Comparison of ENCODE assay signal across 22 cellular contexts in the genomic region with DNA sequence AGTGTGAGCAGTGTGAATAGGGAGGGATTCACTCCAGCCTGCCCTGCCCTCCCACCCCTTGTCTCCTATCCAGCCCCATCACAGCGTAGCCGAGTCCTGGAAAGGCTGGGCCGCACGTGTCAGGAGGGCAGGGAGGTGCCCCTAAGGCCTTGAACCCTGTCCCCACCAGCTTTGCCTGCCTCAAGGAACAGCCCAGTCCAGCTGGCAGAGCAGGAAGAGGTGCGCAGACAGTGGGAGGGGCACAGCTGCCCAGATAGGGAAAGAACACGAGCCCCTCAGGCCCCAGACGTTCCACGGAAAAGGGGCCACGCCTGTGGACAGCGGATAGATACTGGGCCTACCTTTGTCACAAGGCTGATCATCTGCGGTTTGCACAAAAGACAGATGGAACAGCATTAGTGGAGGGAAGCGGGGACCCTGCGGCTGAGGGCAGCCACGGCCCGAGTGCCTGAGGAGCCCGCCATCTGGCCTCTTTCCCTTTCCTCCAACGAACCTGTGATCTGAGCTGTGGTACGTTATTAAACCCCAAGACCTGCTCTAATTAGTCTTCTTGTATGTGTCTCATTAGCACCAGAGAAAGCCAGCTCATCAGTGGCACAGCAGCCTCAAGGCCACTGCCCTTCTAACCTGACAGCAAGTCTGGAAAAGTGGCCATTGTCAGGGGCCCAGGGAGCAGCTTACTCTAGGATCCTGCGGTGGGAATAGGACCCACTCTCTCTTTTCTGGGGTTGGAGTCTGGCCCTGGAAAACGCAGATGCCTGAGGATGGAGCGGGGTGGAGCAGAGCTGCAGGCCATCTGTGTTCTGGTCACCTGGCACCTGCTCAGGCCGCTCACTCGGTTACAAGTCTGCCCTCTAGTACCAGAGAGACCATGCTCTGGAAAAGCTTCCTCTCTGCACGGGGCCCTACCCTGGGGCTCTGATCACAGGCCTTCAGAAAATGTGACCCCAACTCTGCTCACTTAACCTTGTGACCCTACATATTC. TPM values are rescaled to one million over a fixed set of nuclear protein-coding genes. Genes with fewer than 3 reads are reported as not detected.
DNase-seq lines count a peak whose midpoint lies in the region; ATAC-seq and TF ChIP-seq lines count a peak whose summit lies in the region.
"Had no signal": no experiment of that assay in that cellular context is flagged by ENCODE, and none has a peak within 500 bp of the region (broad histone marks: within the 10 kb centered on the region; RNA-seq: fewer than 3 reads in every experiment).

No MANE protein-coding gene starts in this region.

- ATAC-seq in stimulated activated naive CD8-positive, alpha-beta T cell treated with anti-CD3 and anti-CD28 coated beads, Interleukin-15, Interleukin-2, amounts not matched to agents 100 U/mL and 50 U/mL, for 24 hours = no peak
- ATAC-seq: GM12878, GM23338, HCT116, Right ventricle myocardium inferior had no signal

- no peaks in the 10 kb centered on the region for H3K36me3 ChIP-seq in cardiac muscle cell
- H3K36me3 ChIP-seq: Peyer's patch had no signal

- peak overlapping the region; percentile 63 for H3K27ac ChIP-seq in cardiac muscle cell
- H3K27ac ChIP-seq: Peyer's patch had no signal

- peaks cover 16% of the 10 kb centered on the region for H3K4me1 ChIP-seq in cardiac muscle cell (ENCODE audit: low read depth)

- no peaks in the 10 kb centered on the region for H3K27me3 ChIP-seq in cardiac muscle cell
- H3K27me3 ChIP-seq: Peyer's patch had no signal

- no peak for DNase-seq in cardiac muscle cell (ENCODE audit: low read depth in 1 of 2, low spot score in 1 of 2)
- DNase-seq in cardiac septum (ENCODE audit: low spot score) = no peak
- DNase-seq in NCI-H524 treated with DMSO at 0.1 percent for 48 hours (lab: John Stamatoyannopoulos, UW) = peak; percentile 79
- peak; percentile 90 for DNase-seq in cerebellum (ENCODE audit: low spot score)
- peak; percentile 64 for DNase-seq in mesenteric fat pad (ENCODE audit: low spot score)
- DNase-seq in pons (ENCODE audit: low spot score) = no peak
- DNase-seq in NCI-H510A (lab: John Stamatoyannopoulos, UW) = no peak
- DNase-seq in stimulated activated naive CD8-positive, alpha-beta T cell treated with anti-CD3 and anti-CD28 coated beads, Interleukin-15, Interleukin-2, amounts not matched to agents 100 U/mL and 50 U/mL, for 24 hours = no peak
- DNase-seq: Caco-2; CD4-positive, alpha-beta T cell; KBM-7; NCI-H1105 treated with DMSO at 0.1 percent for 48 hours; NCI-H1694 treated with DMSO at 0.1 percent for 48 hours; NCI-H2107; NCI-H226; NCI-H526 treated with DMSO at 0.1 percent for 48 hours; Peyer's patch had no signal

- no peaks in the 10 kb centered on the region for H3K9me3 ChIP-seq in cardiac muscle cell (ENCODE audit: low read depth)
- H3K9me3 ChIP-seq: Caco-2, Peyer's patch had no signal

- intact Hi-C loops in cardiac septum (cut with DNase I) = no loop called here

- H3K4me3 ChIP-seq in cardiac muscle cell = no peak overlapping the region
- H3K4me3 ChIP-seq: GM12878, GM23338, Peyer's patch had no signal

- TF ChIP-seq CTCF in cardiac muscle cell (IDR thresholded peaks at IDR 0.05; ENCODE audit: low read depth, low read length) = no peak

RNA-seq across cellular contexts. Expression of a gene that starts 16.3 kb away (rescaled TPM):
- 7.4 and 7.6 TPM in 2 replicates for total RNA-seq in cardiac muscle cell
- 5.3 and 14.6 TPM in 2 replicates for polyA plus RNA-seq in cardiac muscle cell
- 20.0 TPM for total RNA-seq in cardiac septum
- 49.0 TPM for total RNA-seq in cerebellum
- total RNA-seq in mesenteric fat pad = 22.3 TPM
- total RNA-seq: GM12878 had no signal
- polyA plus RNA-seq: GM12878 had no signal

RNA-seq across cellular contexts. Expression of a gene that starts 30.3 kb away (rescaled TPM):
- not detected in 2 replicates for total RNA-seq in cardiac muscle cell
- not detected in 2 replicates for polyA plus RNA-seq in cardiac muscle cell
- 13.7 TPM for total RNA-seq in cardiac septum
- not detected for total RNA-seq in cerebellum
- 121 TPM for total RNA-seq in mesenteric fat pad
- total RNA-seq: Caco-2; CD4-positive, alpha-beta T cell; GM12878; GM23338 had no signal
- polyA plus RNA-seq: BJ, GM12878, GM23338 had no signal

RNA-seq across cellular contexts. Expression of a gene that starts 36.4 kb away (rescaled TPM):
- total RNA-seq in cardiac muscle cell (0.04 TPM in 1 of 2 replicates, not detected in the other), cardiac septum (not detected), cerebellum (not detected), mesenteric fat pad (not detected)
- polyA plus RNA-seq in cardiac muscle cell = not detected in 2 replicates
- total RNA-seq: CD4-positive, alpha-beta T cell; GM12878; Peyer's patch; Right ventricle myocardium inferior had no signal
- polyA plus RNA-seq: BJ had no signal

RNA-seq across cellular contexts. Expression of a gene that starts 37.9 kb away (rescaled TPM):
- 66.2 and 71.4 TPM in 2 replicates for total RNA-seq in cardiac muscle cell
- polyA plus RNA-seq in cardiac muscle cell = 58.7 and 82.4 TPM in 2 replicates
- 224 TPM for total RNA-seq in cardiac septum
- 24.1 TPM for total RNA-seq in cerebellum
- 103 TPM for total RNA-seq in mesenteric fat pad

RNA-seq across cellular contexts. Expression of a gene that starts 58.0 kb away (rescaled TPM):
- total RNA-seq in cardiac muscle cell (0.85 and 3.2 TPM in 2 replicates), cardiac septum (0.24 TPM), cerebellum (not detected), mesenteric fat pad (not detected)
- polyA plus RNA-seq in cardiac muscle cell = 0.10 and 4.1 TPM in 2 replicates
- total RNA-seq: Caco-2; CD4-positive, alpha-beta T cell; GM12878; GM23338; Peyer's patch; Right ventricle myocardium inferior had no signal
- polyA plus RNA-seq: BJ, GM12878, GM23338 had no signal

Comparison
In these comparisons a context has a peak if more than half of its experiments do, and no peak if none do; other contexts are left out.
1. RNA of a gene that starts 30.3 kb away (total RNA-seq): 121 TPM in mesenteric fat pad (single experiment) and 13.7 TPM in cardiac septum (single experiment); not detected in cerebellum (single experiment) and not detected in cardiac muscle cell; every median in the first group is over 10 times any median in the second.
2. DNase-seq: peak in NCI-H524 treated with DMSO at 0.1 percent for 48 hours (single experiment), cerebellum (single experiment) and mesenteric fat pad (single experiment); none in cardiac muscle cell (0 of 2), cardiac septum (single experiment), pons (single experiment), NCI-H510A (single experiment) and stimulated activated naive CD8-positive, alpha-beta T cell treated with anti-CD3 and anti-CD28 coated beads, Interleukin-15, Interleukin-2, amounts not matched to agents 100 U/mL and 50 U/mL, for 24 hours (single experiment).